ENCODE assay signal across 20 cellular contexts in genomic region chr18:24990548-24991219, GRCh38.
"Had no signal": no experiment of that assay in that cellular context is flagged by ENCODE, and none has a peak within 500 bp of the region (broad histone marks: within the 10 kb centered on the region; RNA-seq: fewer than 3 reads in every experiment).

No MANE protein-coding gene starts in this region.

- H3K4me1 ChIP-seq: pancreas had no signal

- H3K36me3 ChIP-seq: esophagus squamous epithelium, heart left ventricle, pancreas, sigmoid colon, transverse colon, WERI-Rb-1 had no signal

- H3K27me3 ChIP-seq: esophagus squamous epithelium, heart left ventricle, pancreas, sigmoid colon, transverse colon had no signal

- H3K4me3 ChIP-seq: esophagus squamous epithelium, heart left ventricle, pancreas, sigmoid colon, transverse colon had no signal

- H3K27ac ChIP-seq: esophagus squamous epithelium, heart left ventricle, pancreas, sigmoid colon, transverse colon, WERI-Rb-1 had no signal

- DNase-seq: activated CD4-positive, alpha-beta T cell treated with anti-CD3 and anti-CD28 coated beads, Interleukin-2, amount 10 ng/mL, durations not matched to agents 7 days and 5 days; activated CD4-positive, CD25-positive, alpha-beta regulatory T cell treated with anti-CD3 and anti-CD28 coated beads, Interleukin-2, amount 50 U/mL, for 72 hours; activated CD8-positive, alpha-beta memory T cell treated with anti-CD3 and anti-CD28 coated beads, Interleukin-2, amount 10 ng/mL, durations not matched to agents 7 days and 5 days; activated CD8-positive, alpha-beta T cell treated with anti-CD3 and anti-CD28 coated beads for 36 hours; activated gamma-delta T cell; activated naive CD4-positive, alpha-beta T cell treated with anti-CD3 and anti-CD28 coated beads, Interleukin-2, amount 50 U/mL, for 16 hours; activated naive CD8-positive, alpha-beta T cell treated with anti-CD3 and anti-CD28 coated beads, Interleukin-2, amount 50 U/mL, for 24 hours; anterior cingulate cortex; central memory CD4-positive, alpha-beta T cell; effector memory CD8-positive, alpha-beta T cell; esophagus squamous epithelium; heart left ventricle; sigmoid colon; stimulated activated CD4-positive, alpha-beta T cell treated with anti-CD3 and anti-CD28 coated beads, Interleukin-2, amount 100 ng/mL, for 48 hours; stimulated activated CD8-positive, alpha-beta memory T cell treated with anti-CD3 and anti-CD28 coated beads, Interleukin-4, amount 100 ng/mL, for 48 hours; stimulated activated naive B cell treated with anti-CD40 and anti-IgM and Interleukin-4, amounts not matched to agents 10 μg/mL and 1 μg/mL and 100 μg/mL, for 72 hours; transverse colon had no signal

- H3K9me3 ChIP-seq: esophagus squamous epithelium, heart left ventricle, pancreas, sigmoid colon, transverse colon had no signal

- ATAC-seq: activated CD8-positive, alpha-beta memory T cell treated with anti-CD3 and anti-CD28 coated beads, Interleukin-2, amount 10 ng/mL, durations not matched to agents 7 days and 5 days; activated CD8-positive, alpha-beta T cell treated with anti-CD3 and anti-CD28 coated beads for 36 hours; activated naive CD8-positive, alpha-beta T cell treated with anti-CD3 and anti-CD28 coated beads, Interleukin-2, amount 50 U/mL, for 24 hours; effector memory CD8-positive, alpha-beta T cell; heart left ventricle; natural killer cell treated with Interleukin-12 subunit alpha and Interleukin-12 subunit beta and Interleukin-15 and Interleukin-18, amount 100 ng/mL, for 72 hours; pancreas had no signal
